24 cellular contexts compared by ENCODE assay signal in genomic region chr16:359067-359763, GRCh38.
"Had no signal": no experiment of that assay in that cellular context is flagged by ENCODE, and none has a peak within 500 bp of the region (broad histone marks: within the 10 kb centered on the region; RNA-seq: fewer than 3 reads in every experiment).

No MANE protein-coding gene starts in this region.

- H3K9me3 ChIP-seq: adrenal gland, body of pancreas, colonic mucosa, left lung, suprapubic skin, tibial artery had no signal

- ATAC-seq: activated CD4-positive, alpha-beta T cell treated with anti-CD3 and anti-CD28 coated beads for 36 hours; body of pancreas; left lung; natural killer cell treated with Interleukin-12 subunit alpha and Interleukin-12 subunit beta and Interleukin-15 and Interleukin-18, amount 100 ng/mL, for 72 hours; sciatic nerve; stimulated activated naive B cell treated with anti-CD40 and anti-IgM and Interleukin-4, amounts not matched to agents 10 μg/mL and 1 μg/mL and 100 μg/mL, for 72 hours had no signal

- H3K27me3 ChIP-seq: adrenal gland, body of pancreas, colonic mucosa, suprapubic skin had no signal

- H3K4me3 ChIP-seq: adrenal gland, body of pancreas, colonic mucosa, left lung, lung, smooth muscle cell, suprapubic skin, tibial artery had no signal

- DNase-seq: activated CD4-positive, alpha-beta T cell treated with anti-CD3 and anti-CD28 coated beads, Interleukin-2, amount 50 U/mL, for 4 hours; activated CD4-positive, CD25-positive, alpha-beta regulatory T cell; activated effector memory CD4-positive, alpha-beta T cell treated with anti-CD3 and anti-CD28 coated beads, Interleukin-2, amount 50 U/mL, for 16 hours; activated naive CD4-positive, alpha-beta T cell treated with anti-CD3 and anti-CD28 coated beads for 36 hours; activated naive CD8-positive, alpha-beta T cell treated with anti-CD3 and anti-CD28 coated beads for 36 hours; activated T-cell treated with anti-CD3 and anti-CD28 coated beads, Interleukin-2, amount 50 U/mL, for 1 hour; adrenal gland; body of pancreas; colonic mucosa; dorsolateral prefrontal cortex; effector memory CD4-positive, alpha-beta T cell; mesendoderm; stimulated activated CD4-positive, alpha-beta T cell treated with anti-CD3 and anti-CD28 coated beads, Interleukin-15, amount 100 ng/mL, for 24 hours; stimulated activated CD4-positive, alpha-beta T cell treated with anti-CD3 and anti-CD28 coated beads, Interleukin-2, amount 100 ng/mL, for 24 hours; stimulated activated naive B cell treated with anti-CD40 and anti-IgM and Interleukin-4, amounts not matched to agents 10 μg/mL and 1 μg/mL and 100 μg/mL, for 72 hours; T-helper 1 cell; tibial artery had no signal

- H3K27ac ChIP-seq: adrenal gland, body of pancreas, colonic mucosa, left lung, suprapubic skin, tibial artery had no signal

- H3K4me1 ChIP-seq: adrenal gland, colonic mucosa had no signal
